In the genomic region with DNA sequence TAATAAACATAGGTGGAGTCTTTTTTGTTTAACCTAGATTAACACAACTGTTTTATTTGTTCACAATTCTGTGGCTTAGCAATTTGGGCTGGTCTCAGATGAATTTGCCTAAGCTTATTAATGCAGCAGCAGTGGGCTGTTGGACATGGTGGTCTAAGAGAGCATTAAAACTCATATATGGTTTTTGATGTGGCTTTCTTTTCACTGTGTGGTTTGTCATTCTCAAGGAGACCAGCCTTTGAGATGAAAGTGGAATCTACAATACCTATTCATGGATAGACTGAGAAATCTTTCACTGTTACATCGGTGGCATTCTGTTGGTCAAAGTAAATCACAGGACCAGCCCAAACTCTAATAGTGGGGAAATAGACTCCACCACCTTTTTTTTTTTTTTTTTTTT, we compare ENCODE assay signal across 20 cellular contexts. TPM values are rescaled to one million over a fixed set of nuclear protein-coding genes. Genes with fewer than 3 reads are reported as not detected.
DNase-seq lines count a peak whose midpoint lies in the region; ATAC-seq and TF ChIP-seq lines count a peak whose summit lies in the region.
"Had no signal": no experiment of that assay in that cellular context is flagged by ENCODE, and none has a peak within 500 bp of the region (broad histone marks: within the 10 kb centered on the region; RNA-seq: fewer than 3 reads in every experiment).

No MANE protein-coding gene starts in this region.

- CTCF ChIA-PET in AG04450 (lab: Charles Lee): interaction anchor here (1.0 to 1.1 kb wide), 2 partner anchors 10 to 39 kb away, joined by 3 read pairs; no protein-coding TSS in a partner anchor
- CTCF ChIA-PET in CD4-positive, alpha-beta T cell (lab: Charles Lee): no interaction called here

- H3K4me1 Mint-ChIP-seq in CD4-positive, alpha-beta T cell (ENCODE audit: low read depth): peaks cover 9% of the 10 kb centered on the region
- H3K4me1 Mint-ChIP-seq in T-helper 17 cell: peaks cover 6% of the 10 kb centered on the region

- peak overlapping the region; percentile 57 for H3K27ac Mint-ChIP-seq in CD4-positive, alpha-beta T cell
- H3K27ac Mint-ChIP-seq in T-helper 17 cell: no peak overlapping the region

- H3K9me3 ChIP-seq in AG04450 (ENCODE audit: control insufficient read depth, insufficient read depth, low read length) (no peaks in the 10 kb centered on the region), T-helper 17 cell (ENCODE audit: control insufficient read depth, low read length, poor library complexity, severe bottlenecking) (no peaks in the 10 kb centered on the region)
- no peaks in the 10 kb centered on the region for H3K9me3 ChIP-seq in CD4-positive, alpha-beta T cell (ENCODE audit: control insufficient read depth, low read length)
- H3K9me3 ChIP-seq: A549; BLaER1 treated with 17β-estradiol and CSF1 and Interleukin-3, amounts not matched to agents 10 nM and 100 nM had no signal

- no peak for TF ChIP-seq CTCF in AG04450 (IDR thresholded peaks at IDR 0.05; ENCODE audit: low read depth, low read length)
- TF ChIP-seq CTCF in CD4-positive, alpha-beta T cell (IDR thresholded peaks at IDR 0.05): no peak

- peaks cover 78% of the 10 kb centered on the region for H3K36me3 Mint-ChIP-seq in CD4-positive, alpha-beta T cell (ENCODE audit: low read depth)
- peaks cover 2% of the 10 kb centered on the region for H3K36me3 Mint-ChIP-seq in T-helper 17 cell (ENCODE audit: low read depth)

- ATAC-seq in CD4-positive, alpha-beta T cell (ENCODE audit: poor library complexity): no peak
- ATAC-seq in T-helper 17 cell: no peak
- no peak for ATAC-seq in HG02798 (IDR thresholded peaks at IDR 0.05; ENCODE audit: poor library complexity, unreplicated experiment)
- ATAC-seq in HG03159 (IDR thresholded peaks at IDR 0.05; ENCODE audit: unreplicated experiment): no peak
- ATAC-seq: A549 had no signal

- H3K4me3 Mint-ChIP-seq in CD4-positive, alpha-beta T cell: no peak overlapping the region
- H3K4me3 Mint-ChIP-seq in T-helper 17 cell: no peak overlapping the region
- H3K4me3 Mint-ChIP-seq: CD4-positive, alpha-beta memory T cell; CD8-positive, alpha-beta memory T cell had no signal

- DNase-seq in AG04450 (ENCODE audit: low read depth, low spot score): no peak
- no peak for DNase-seq in CD4-positive, alpha-beta T cell
- DNase-seq in Jurkat, Clone E6-1 (ENCODE audit: low read depth, low spot score): peak; percentile 5
- peak; percentile 59 for DNase-seq in SW480 (ENCODE audit: low spot score)
- no peak for DNase-seq in T-helper 17 cell
- no peak for DNase-seq in activated CD4-positive, alpha-beta T cell treated with anti-CD3 and anti-CD28 coated beads, Interleukin-2, amount 50 U/mL, for 4 hours
- DNase-seq: CD4-positive, alpha-beta memory T cell; CD8-positive, alpha-beta memory T cell; COR-L47; DMS 273 treated with DMSO at 0.1 percent for 48 hours; DMS153; DMS53; DMS79; GF-D8 had no signal

- H3K9me3 Mint-ChIP-seq in CD4-positive, alpha-beta T cell: no peaks in the 10 kb centered on the region
- H3K9me3 Mint-ChIP-seq: CD4-positive, alpha-beta memory T cell; CD8-positive, alpha-beta memory T cell had no signal

- H3K27me3 ChIP-seq in AG04450 (ENCODE audit: control insufficient read depth, insufficient read depth, low read length): no peaks in the 10 kb centered on the region
- no peaks in the 10 kb centered on the region for H3K27me3 ChIP-seq in CD4-positive, alpha-beta T cell (ENCODE audit: control insufficient read depth, insufficient read depth, low read length)
- H3K27me3 ChIP-seq: BLaER1 treated with 17β-estradiol and CSF1 and Interleukin-3, amounts not matched to agents 10 nM and 100 nM had no signal

- peak overlapping the region; percentile 13 for H3K27ac ChIP-seq in AG04450 (ENCODE audit: low read depth, low read length)
- H3K27ac ChIP-seq in CD4-positive, alpha-beta T cell (ENCODE audit: low read depth, low read length): no peak overlapping the region
- H3K27ac ChIP-seq: 22Rv1; A549; BLaER1 treated with 17β-estradiol and CSF1 and Interleukin-3, amounts not matched to agents 10 nM and 100 nM; C4-2B had no signal

- no peaks in the 10 kb centered on the region for H3K27me3 Mint-ChIP-seq in CD4-positive, alpha-beta T cell
- no peaks in the 10 kb centered on the region for H3K27me3 Mint-ChIP-seq in T-helper 17 cell
- H3K27me3 Mint-ChIP-seq: CD4-positive, alpha-beta memory T cell; CD8-positive, alpha-beta memory T cell had no signal

- H3K4me3 ChIP-seq in AG04450 (ENCODE audit: low read depth, low read length): no peak overlapping the region
- no peak overlapping the region for H3K4me3 ChIP-seq in Jurkat, Clone E6-1 (ENCODE audit: low read length)
- H3K4me3 ChIP-seq: A549; BLaER1 treated with 17β-estradiol and CSF1 and Interleukin-3, amounts not matched to agents 10 nM and 100 nM had no signal

- POLR2A ChIA-PET in AG04450 (lab: Yijun Ruan, JAX): no interaction called here
- POLR2A ChIA-PET in CD4-positive, alpha-beta T cell (lab: Charles Lee): no interaction called here

- intact Hi-C loops in CD4-positive, alpha-beta T cell (cut with DNase I, micrococcal nuclease): no loop called here

RNA-seq across cellular contexts. Expression of gene CUL5, which starts 39.6 kb away (rescaled TPM):
- polyA plus RNA-seq in AG04450 (2011; rRNA removed): 17.1 and 26.0 TPM in 2 replicates
- polyA minus RNA-seq in AG04450 (2011; rRNA and poly(A)+ RNA removed): 38.0 and 40.9 TPM in 2 replicates
- 10 to 100 TPM; 65.5 to 67.6 TPM for total RNA-seq in CD4-positive, alpha-beta T cell
- 25.0 TPM for polyA plus RNA-seq in Jurkat, Clone E6-1 (2012; ENCODE audit: insufficient read depth, insufficient read length)
- 10 to 100 TPM; 37.8 to 59.9 TPM for total RNA-seq in T-helper 17 cell

Comparison
In these comparisons a context has a peak if more than half of its experiments do, and no peak if none do; other contexts are left out.
1. DNase-seq: peak in Jurkat, Clone E6-1 (single experiment) and SW480 (single experiment); none in AG04450 (single experiment), CD4-positive, alpha-beta T cell (0 of 10), T-helper 17 cell (0 of 3) and activated CD4-positive, alpha-beta T cell treated with anti-CD3 and anti-CD28 coated beads, Interleukin-2, amount 50 U/mL, for 4 hours (0 of 2).